14 cellular contexts compared by ENCODE assay signal in genomic region chr15:93803406-93803805, GRCh38.
"Had no signal": no experiment of that assay in that cellular context is flagged by ENCODE, and none has a peak within 500 bp of the region (broad histone marks: within the 10 kb centered on the region; RNA-seq: fewer than 3 reads in every experiment).

No MANE protein-coding gene starts in this region.

- H2AFZ ChIP-seq: parathyroid adenoma had no signal

- H3K27me3 ChIP-seq: right atrium auricular region, tibial nerve had no signal

- ATAC-seq: activated CD4-positive, alpha-beta T cell treated with anti-CD3 and anti-CD28 coated beads for 36 hours; activated CD8-positive, alpha-beta T cell treated with anti-CD3 and anti-CD28 coated beads, Interleukin-2, amount 10 ng/mL, durations not matched to agents 7 days and 5 days; stimulated activated memory B cell treated with anti-CD40 and anti-IgM and Interleukin-4, amounts not matched to agents 10 μg/mL and 1 μg/mL and 100 μg/mL, for 72 hours had no signal

- H3K9me3 ChIP-seq: right atrium auricular region, tibial nerve had no signal

- H3K4me1 ChIP-seq: parathyroid adenoma, right atrium auricular region, tibial nerve had no signal

- H3K9ac ChIP-seq: parathyroid adenoma had no signal

- H3K27ac ChIP-seq: coronary artery, epithelial cell of prostate, parathyroid adenoma, right atrium auricular region, VCaP had no signal

- H3K36me3 ChIP-seq: right atrium auricular region, tibial nerve had no signal

- H3K4me3 ChIP-seq: coronary artery, right atrium auricular region had no signal

- H3K79me2 ChIP-seq: parathyroid adenoma had no signal

- DNase-seq: activated CD4-positive, alpha-beta T cell treated with anti-CD3 and anti-CD28 coated beads for 36 hours; activated CD8-positive, alpha-beta memory T cell treated with anti-CD3 and anti-CD28 coated beads, Interleukin-2, amount 50 U/mL, for 48 hours; activated CD8-positive, alpha-beta T cell treated with anti-CD3 and anti-CD28 coated beads, Interleukin-2, amount 10 ng/mL, durations not matched to agents 7 days and 5 days; activated naive CD4-positive, alpha-beta T cell; caudate nucleus; effector CD8-positive, alpha-beta T cell; glutamatergic neuron had no signal
